18 cellular contexts compared by ENCODE assay signal in the genomic region with DNA sequence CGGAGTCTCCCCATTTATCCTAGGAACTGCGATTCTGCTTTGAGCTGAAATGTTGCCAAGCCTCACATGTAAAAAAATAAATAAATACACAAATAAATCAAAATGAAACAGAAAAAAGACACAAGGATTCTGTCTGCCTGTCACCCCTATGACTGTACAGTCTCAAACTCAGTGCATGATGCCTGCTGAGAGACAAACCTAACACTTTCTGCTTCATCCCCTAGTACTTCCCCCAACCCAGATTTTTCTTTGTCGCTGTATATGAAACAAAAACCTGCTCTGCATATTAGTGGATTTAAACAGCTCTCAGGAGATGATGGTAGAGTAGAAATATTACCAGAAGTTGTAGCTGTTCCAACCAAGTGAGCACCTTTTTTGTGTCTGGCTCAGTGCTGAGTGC.
A peak's percentile ranks its signal among the peaks of the same experiment; 100 is the strongest.
DNase-seq lines count a peak whose midpoint lies in the region; ATAC-seq and TF ChIP-seq lines count a peak whose summit lies in the region.
"Had no signal": no experiment of that assay in that cellular context is flagged by ENCODE, and none has a peak within 500 bp of the region (broad histone marks: within the 10 kb centered on the region; RNA-seq: fewer than 3 reads in every experiment).

No MANE protein-coding gene starts in this region.

- H3K9me2 ChIP-seq in PC-9 (ENCODE audit: insufficient read depth), result no peaks in the 10 kb centered on the region
- no peaks in the 10 kb centered on the region for H3K9me2 ChIP-seq in GM23248 (ENCODE audit: insufficient read depth)

- intact Hi-C loops in PC-9 (cut with micrococcal nuclease; ENCODE audit: unreplicated experiment), result no loop called here

- H3K9ac ChIP-seq in GM23248, result no peak overlapping the region

- H3K4me2 ChIP-seq in PC-9 (peak overlapping the region; percentile 62), GM23248 (ENCODE audit: unreplicated experiment) (no peak overlapping the region)

- H3K4me1 Mint-ChIP-seq in activated T-cell treated with anti-CD3 and anti-CD28 coated beads, Interleukin-2, amount 50 U/mL, for 4 hours (ENCODE audit: low read depth), result peaks cover 2% of the 10 kb centered on the region

- no peaks in the 10 kb centered on the region for H3K36me3 Mint-ChIP-seq in activated T-cell treated with anti-CD3 and anti-CD28 coated beads, Interleukin-2, amount 50 U/mL, for 4 hours (ENCODE audit: insufficient read depth)
- H3K36me3 Mint-ChIP-seq: CD8-positive, alpha-beta T cell had no signal

- in situ Hi-C loops in GM23248 (cut with MboI), result loop anchor here (25.0 kb wide), 3 partner anchors 282 to 1382 kb away; no protein-coding TSS in a partner anchor

- H3K36me3 ChIP-seq in GM06990 (ENCODE audit: control insufficient read depth, insufficient read depth, low read length) (no peaks in the 10 kb centered on the region), PC-9 (ENCODE audit: low read depth) (no peaks in the 10 kb centered on the region), GM23248 (ENCODE audit: low read depth) (no peaks in the 10 kb centered on the region)
- H3K36me3 ChIP-seq: BE2C had no signal

- BruUV-seq in PC-9 (replicated peaks; lab: Mats Ljungman, UMichigan), result no TSS peak

- H3K9me3 ChIP-seq in PC-9 (ENCODE audit: insufficient read depth, low read depth), result peaks cover 12% of the 10 kb centered on the region
- no peaks in the 10 kb centered on the region for H3K9me3 ChIP-seq in GM23248 (ENCODE audit: low read depth)
- H3K9me3 ChIP-seq: BE2C had no signal

- H3K27me3 Mint-ChIP-seq in activated T-cell treated with anti-CD3 and anti-CD28 coated beads, Interleukin-2, amount 50 U/mL, for 4 hours (ENCODE audit: low read depth), result peaks cover 1% of the 10 kb centered on the region

- no peaks in the 10 kb centered on the region for H3K79me2 ChIP-seq in PC-9 (ENCODE audit: low read depth)
- no peaks in the 10 kb centered on the region for H3K79me2 ChIP-seq in GM23248 (ENCODE audit: insufficient read depth)

- no peaks in the 10 kb centered on the region for H3K9me3 Mint-ChIP-seq in activated T-cell treated with anti-CD3 and anti-CD28 coated beads, Interleukin-2, amount 50 U/mL, for 4 hours
- H3K9me3 Mint-ChIP-seq: CD8-positive, alpha-beta T cell; HFFc6 had no signal

- POLR2A ChIA-PET in PC-9 (lab: Charles Lee; ENCODE audit: unreplicated experiment), result no interaction called here

- H3K4me3 ChIP-seq in GM06990 (replicated peaks; ENCODE audit: low read depth, low read length), result no peak overlapping the region
- no peak overlapping the region; the same call in 1 of the 2 replicates for H3K4me3 ChIP-seq in PC-9
- H3K4me3 ChIP-seq in GM23248, result no peak overlapping the region

- peak; percentile 28 to 40 for ATAC-seq in activated T-cell treated with anti-CD3 and anti-CD28 coated beads, Interleukin-2, amount 50 U/mL, for 4 hours
- peak; percentile 60 for ATAC-seq in HG02870 (IDR thresholded peaks at IDR 0.05; ENCODE audit: unreplicated experiment)
- ATAC-seq: CD8-positive, alpha-beta T cell had no signal

- H3K27me3 ChIP-seq in GM06990 (replicated peaks; ENCODE audit: control insufficient read depth, insufficient read depth, low read length) (no peaks in the 10 kb centered on the region), PC-9 (ENCODE audit: insufficient read depth, low read depth) (no peaks in the 10 kb centered on the region), GM23248 (replicated peaks; ENCODE audit: insufficient read depth) (no peaks in the 10 kb centered on the region)
- H3K27me3 ChIP-seq: BE2C had no signal

- H3F3A ChIP-seq in PC-9 (ENCODE audit: insufficient read depth, low read depth) (no peaks in the 10 kb centered on the region), GM23248 (ENCODE audit: insufficient read depth) (no peaks in the 10 kb centered on the region)

- peaks cover 27% of the 10 kb centered on the region for H3K4me1 ChIP-seq in PC-9 (replicated peaks; ENCODE audit: insufficient read depth)
- H3K4me1 ChIP-seq in GM23248 (ENCODE audit: insufficient read depth), result no peaks in the 10 kb centered on the region
- H3K4me1 ChIP-seq: BE2C had no signal

- TF ChIP-seq CTCF in GM06990 (IDR thresholded peaks at IDR 0.05; ENCODE audit: insufficient read depth, low read length, poor library complexity, severe bottlenecking) (no peak), PC-9 (conservative IDR thresholded peaks at IDR 0.05) (no peak)

- H2AFZ ChIP-seq in PC-9, result 0 out of 2 replicates have a peak overlapping the region, but pooled peaks have one; percentile 30
- H2AFZ ChIP-seq in GM23248, result no peak overlapping the region

- 40 to 44% methylated on average over 3 of the region's 3 CpGs for WGBS in GM23248 (ENCODE audit: low coverage in 1 of 2, low lambda C conversion rate in 2 of 2, missing lambda C conversion rate in 2 of 2), 2 experiments

- H3K4me3 Mint-ChIP-seq in activated T-cell treated with anti-CD3 and anti-CD28 coated beads, Interleukin-2, amount 50 U/mL, for 4 hours, result no peak overlapping the region
- H3K4me3 Mint-ChIP-seq: CD8-positive, alpha-beta T cell; HFFc6 had no signal

- H4K20me1 ChIP-seq in PC-9 (ENCODE audit: insufficient read depth), result no peaks in the 10 kb centered on the region
- no peaks in the 10 kb centered on the region for H4K20me1 ChIP-seq in GM23248 (ENCODE audit: insufficient read depth)

- H3K27ac ChIP-seq in PC-9, result peak overlapping the region; percentile 76
- no peak overlapping the region for H3K27ac ChIP-seq in GM23248
- H3K27ac ChIP-seq: C4-2B had no signal

- DNase-seq in activated T-cell treated with anti-CD3 and anti-CD28 coated beads, Interleukin-2, amount 50 U/mL, for 4 hours, result no peak
- no peak for DNase-seq in activated T-cell treated with anti-CD3 and anti-CD28 coated beads, Interleukin-2, amount 50 U/mL, for 48 hours
- DNase-seq in GM06990 (ENCODE audit: extremely low read depth, insufficient read length) (peak; percentile 9), PC-9 (no peak), NCI-H82 (lab: John Stamatoyannopoulos, UW) (no peak), HUDEP-2 (lab: John Stamatoyannopoulos, UW; ENCODE audit: unreplicated experiment in 76 of 76) (no peak), GM23248 (no peak)
- DNase-seq: BE2C; CD8-positive, alpha-beta T cell; COR-L47; DND-41; GDM1; HCEC 1CT; HFFc6; IMR-90; KBM-7 had no signal

- CTCF ChIA-PET in PC-9 (lab: Charles Lee), result no interaction called here
